ENCODE assay signal across 22 cellular contexts in genomic region chr12:89618113-89618862, GRCh38.
DNase-seq lines count a peak whose midpoint lies in the region; ATAC-seq and TF ChIP-seq lines count a peak whose summit lies in the region.
"Had no signal": no experiment of that assay in that cellular context is flagged by ENCODE, and none has a peak within 500 bp of the region (broad histone marks: within the 10 kb centered on the region; RNA-seq: fewer than 3 reads in every experiment).

No MANE protein-coding gene starts in this region.

- H3K27ac Mint-ChIP-seq in activated T-cell treated with anti-CD3 and anti-CD28 coated beads, Interleukin-2, amount 50 U/mL, for 24 hours, result peak overlapping the region; percentile 30
- H3K27ac Mint-ChIP-seq in effector memory CD8-positive, alpha-beta T cell, result peak overlapping the region in 1 of 2 donors; percentile 71
- H3K27ac Mint-ChIP-seq: activated naive CD8-positive, alpha-beta T cell treated with anti-CD3 and anti-CD28 coated beads, Interleukin-2, amount 10 ng/mL, durations not matched to agents 7 days and 5 days; neural progenitor cell had no signal

- no peaks in the 10 kb centered on the region for H3K27me3 Mint-ChIP-seq in activated T-cell treated with anti-CD3 and anti-CD28 coated beads, Interleukin-2, amount 50 U/mL, for 24 hours
- no peaks in the 10 kb centered on the region for H3K27me3 Mint-ChIP-seq in effector memory CD8-positive, alpha-beta T cell
- H3K27me3 Mint-ChIP-seq: activated naive CD8-positive, alpha-beta T cell treated with anti-CD3 and anti-CD28 coated beads, Interleukin-2, amount 10 ng/mL, durations not matched to agents 7 days and 5 days had no signal

- H3K9me1 ChIP-seq in IMR-90 (ENCODE audit: insufficient read depth, low read length), result no peaks in the 10 kb centered on the region

- TF ChIP-seq CTCF in IMR-90 (conservative IDR thresholded peaks at IDR 0.05; ENCODE audit: low read depth, low read length) (0 out of 2 replicates have a peak, but pooled peaks have one; percentile 4), right atrium auricular region (IDR thresholded peaks at IDR 0.05) (no peak)

- H3K9me3 Mint-ChIP-seq in activated T-cell treated with anti-CD3 and anti-CD28 coated beads, Interleukin-2, amount 50 U/mL, for 24 hours, result no peaks in the 10 kb centered on the region
- H3K9me3 Mint-ChIP-seq in effector memory CD8-positive, alpha-beta T cell, result no peaks in the 10 kb centered on the region
- H3K9me3 Mint-ChIP-seq: activated naive CD8-positive, alpha-beta T cell treated with anti-CD3 and anti-CD28 coated beads, Interleukin-2, amount 10 ng/mL, durations not matched to agents 7 days and 5 days; CD14-positive monocyte; neural progenitor cell had no signal

- no CpG with 5 or more reads among the region's 2 CpGs for WGBS in IMR-90 (ENCODE audit: extremely low coverage in 2 of 2, insufficient read length in 1 of 2), 2 experiments

- no peak overlapping the region for H2AFZ ChIP-seq in IMR-90 (replicated peaks; ENCODE audit: low read length, poor library complexity)
- H2AFZ ChIP-seq: neural progenitor cell had no signal

- no peak overlapping the region for H3K14ac ChIP-seq in IMR-90 (replicated peaks; ENCODE audit: low read depth, low read length)

- no peak overlapping the region for H2AK9ac ChIP-seq in IMR-90 (replicated peaks; ENCODE audit: low read depth, low read length, poor library complexity)

- no peak overlapping the region for H2AK5ac ChIP-seq in IMR-90 (ENCODE audit: low read depth, low read length)

- no peak overlapping the region for H3K56ac ChIP-seq in IMR-90 (ENCODE audit: extremely low read depth, insufficient read depth, low read length)

- no peak overlapping the region for H3K9ac ChIP-seq in IMR-90 (ENCODE audit: low read depth, low read length)
- H3K9ac ChIP-seq: neural progenitor cell had no signal

- CTCF ChIA-PET in IMR-90 (lab: Yijun Ruan, JAX), result interaction anchor here (0.6 kb wide), 2 partner anchors 77 to 352 kb away, joined by 3 read pairs; no protein-coding TSS in a partner anchor

- H2BK15ac ChIP-seq in IMR-90 (ENCODE audit: low read depth, low read length), result no peak overlapping the region

- no peaks in the 10 kb centered on the region for H3K27me3 ChIP-seq in IMR-90 (ENCODE audit: control insufficient read depth, insufficient read depth, low read length)
- H3K27me3 ChIP-seq in right atrium auricular region, result no peaks in the 10 kb centered on the region
- H3K27me3 ChIP-seq: cardiac muscle cell, neural progenitor cell, upper lobe of left lung had no signal

- H3K4me1 ChIP-seq in IMR-90 (ENCODE audit: control insufficient read depth, insufficient read depth, low read length), result no peaks in the 10 kb centered on the region
- no peaks in the 10 kb centered on the region for H3K4me1 ChIP-seq in right atrium auricular region
- H3K4me1 ChIP-seq: neural progenitor cell, upper lobe of left lung had no signal

- peaks cover 10% of the 10 kb centered on the region for H3K4me1 Mint-ChIP-seq in activated T-cell treated with anti-CD3 and anti-CD28 coated beads, Interleukin-2, amount 50 U/mL, for 24 hours (ENCODE audit: low read depth)
- H3K4me1 Mint-ChIP-seq in effector memory CD8-positive, alpha-beta T cell (ENCODE audit: low read depth in 2 of 2), result peaks cover 9 to 31% of the 10 kb centered on the region in 2 donors
- H3K4me1 Mint-ChIP-seq: activated naive CD8-positive, alpha-beta T cell treated with anti-CD3 and anti-CD28 coated beads, Interleukin-2, amount 10 ng/mL, durations not matched to agents 7 days and 5 days; CD14-positive monocyte; neural progenitor cell had no signal

- peaks cover 14 to 16% of the 10 kb centered on the region in 2 experiments for H3K79me1 ChIP-seq in IMR-90 (ENCODE audit: low read depth in 1 of 2, low read length in 2 of 2)

- H3K9me3 ChIP-seq in IMR-90 (ENCODE audit: control insufficient read depth, insufficient read depth, low read length) (no peaks in the 10 kb centered on the region), right atrium auricular region (no peaks in the 10 kb centered on the region)
- H3K9me3 ChIP-seq: upper lobe of left lung had no signal

- no peak overlapping the region for H3K4ac ChIP-seq in IMR-90 (ENCODE audit: low read depth, low read length)

- intact Hi-C loops in IMR-90 (cut with micrococcal nuclease), result no loop called here

- POLR2A ChIA-PET in IMR-90 (lab: Charles Lee; ENCODE audit: unreplicated experiment), result no interaction called here

- in situ Hi-C loops in IMR-90 (cut with MboI; ENCODE audit: low sequenced_read_pairs), result no loop called here

- BruUV-seq in IMR-90 (replicated peaks; lab: Mats Ljungman, UMichigan), result no TSS peak

- DNase-seq in activated T-cell treated with anti-CD3 and anti-CD28 coated beads, Interleukin-2, amount 50 U/mL, for 24 hours, result no peak
- no peak for DNase-seq in activated T-cell treated with anti-CD3 and anti-CD28 coated beads, Interleukin-2, amount 50 U/mL, for 1 hour
- DNase-seq in IMR-90, result no peak
- no peak for DNase-seq in effector memory CD8-positive, alpha-beta T cell
- no peak for DNase-seq in stimulated activated naive CD8-positive, alpha-beta T cell treated with anti-CD3 and anti-CD28 coated beads, Interleukin-15, Interleukin-2, amounts not matched to agents 100 U/mL and 50 U/mL, for 24 hours
- DNase-seq in right atrium auricular region (ENCODE audit: low spot score), result no peak
- DNase-seq in NCI-H2029 (lab: John Stamatoyannopoulos, UW), result no peak
- DNase-seq: activated CD4-positive, alpha-beta T cell treated with anti-CD3 and anti-CD28 coated beads for 4 hours; activated CD8-positive, alpha-beta memory T cell treated with anti-CD3 and anti-CD28 coated beads, Interleukin-2, amount 50 U/mL, for 48 hours; activated naive CD8-positive, alpha-beta T cell treated with anti-CD3 and anti-CD28 coated beads, Interleukin-2, amount 10 ng/mL, durations not matched to agents 7 days and 5 days; hypothalamus; NCI-H1092 treated with DMSO at 0.1 percent for 48 hours; NCI-H2107; NCI-H774; stimulated activated CD4-positive, alpha-beta T cell treated with anti-CD3 and anti-CD28 coated beads, Interleukin-12 subunit alpha, Interleukin-12 subunit beta, amount 100 ng/mL, for 4 hours; stimulated activated naive CD4-positive, alpha-beta T cell; T-helper 9 cell; upper lobe of left lung had no signal

- no peak overlapping the region for H4K91ac ChIP-seq in IMR-90 (ENCODE audit: insufficient read depth, low read depth, low read length)

- ATAC-seq in IMR-90 (ENCODE audit: low read depth), result no peak
- peak; percentile 79 for ATAC-seq in effector memory CD8-positive, alpha-beta T cell (replicated peaks)
- ATAC-seq in stimulated activated naive CD8-positive, alpha-beta T cell treated with anti-CD3 and anti-CD28 coated beads, Interleukin-15, Interleukin-2, amounts not matched to agents 100 U/mL and 50 U/mL, for 24 hours, result peak; percentile 80
- no peak for ATAC-seq in HG03159 (IDR thresholded peaks at IDR 0.05; ENCODE audit: unreplicated experiment)

- TF ChIP-seq RAD21 in IMR-90 (IDR thresholded peaks at IDR 0.05; ENCODE audit: low read length), result no peak

- no peak overlapping the region for H2BK20ac ChIP-seq in IMR-90 (ENCODE audit: low read depth, low read length)

- no peak overlapping the region; the same call in 1 of the 2 replicates for H4K5ac ChIP-seq in IMR-90 (ENCODE audit: low read depth, low read length)

- no peak overlapping the region for H2BK5ac ChIP-seq in IMR-90 (ENCODE audit: low read depth, low read length, poor library complexity, severe bottlenecking)

- no peak overlapping the region for H3K4me3 Mint-ChIP-seq in activated T-cell treated with anti-CD3 and anti-CD28 coated beads, Interleukin-2, amount 50 U/mL, for 24 hours
- no peak overlapping the region for H3K4me3 Mint-ChIP-seq in effector memory CD8-positive, alpha-beta T cell
- H3K4me3 Mint-ChIP-seq: activated naive CD8-positive, alpha-beta T cell treated with anti-CD3 and anti-CD28 coated beads, Interleukin-2, amount 10 ng/mL, durations not matched to agents 7 days and 5 days; CD14-positive monocyte; neural progenitor cell had no signal

- H2BK120ac ChIP-seq in IMR-90 (ENCODE audit: low read depth, low read length), result no peak overlapping the region

- peaks cover 79% of the 10 kb centered on the region for H3K36me3 Mint-ChIP-seq in activated T-cell treated with anti-CD3 and anti-CD28 coated beads, Interleukin-2, amount 50 U/mL, for 24 hours (ENCODE audit: low read depth)
- peaks cover 32% of the 10 kb centered on the region for H3K36me3 Mint-ChIP-seq in effector memory CD8-positive, alpha-beta T cell (ENCODE audit: insufficient read depth)

- H3K36me3 ChIP-seq in IMR-90 (ENCODE audit: control insufficient read depth, insufficient read depth, low read length), result peaks cover 9% of the 10 kb centered on the region
- no peaks in the 10 kb centered on the region for H3K36me3 ChIP-seq in right atrium auricular region
- H3K36me3 ChIP-seq: cardiac muscle cell had no signal

- H3K4me2 ChIP-seq in IMR-90 (ENCODE audit: low read depth, low read length), result no peak overlapping the region
- H3K4me2 ChIP-seq: neural progenitor cell had no signal

- H3K18ac ChIP-seq in IMR-90 (ENCODE audit: low read depth, low read length), result no peak overlapping the region

- no peak for TF ChIP-seq POLR2A in IMR-90 (IDR thresholded peaks at IDR 0.05; ENCODE audit: low read depth, low read length)

- H3K4me3 ChIP-seq in IMR-90 (ENCODE audit: insufficient read depth, low read depth, low read length) (no peak overlapping the region), right atrium auricular region (no peak overlapping the region)
- H3K4me3 ChIP-seq: cardiac muscle cell, neural progenitor cell, upper lobe of left lung had no signal

- H3K27ac ChIP-seq in IMR-90 (ENCODE audit: insufficient read depth, low read length) (no peak overlapping the region), right atrium auricular region (no peak overlapping the region)
- H3K27ac ChIP-seq: cardiac muscle cell, neural progenitor cell, upper lobe of left lung had no signal

- H4K20me1 ChIP-seq in IMR-90 (ENCODE audit: insufficient read depth, low read length), result no peaks in the 10 kb centered on the region

- H3K23ac ChIP-seq in IMR-90 (ENCODE audit: low read depth, low read length), result no peak overlapping the region

- dilution Hi-C loops in IMR-90 (cut with HindIII; ENCODE audit: low sequenced_read_pairs, unreplicated experiment), result no loop called here

- no peak overlapping the region for H4K8ac ChIP-seq in IMR-90 (ENCODE audit: low read depth in 2 of 2, low read length in 2 of 2)

TF ChIP-seq in IMR-90, 13 proteins besides CTCF, POLR2A, EP300 and RAD21 (continues in another document):
- no peak for TF ChIP-seq BHLHE40 (IDR thresholded peaks at IDR 0.05; ENCODE audit: low read depth, low read length)
- no peak for TF ChIP-seq RCOR1 (IDR thresholded peaks at IDR 0.05; ENCODE audit: insufficient replicate concordance, low read length)
- no peak for TF ChIP-seq MAZ (IDR thresholded peaks at IDR 0.05; ENCODE audit: borderline replicate concordance, low read depth, low read length)
- no peak for TF ChIP-seq MXI1 (IDR thresholded peaks at IDR 0.05; ENCODE audit: borderline replicate concordance, low read depth, low read length)

Comparison
In these comparisons a context has a peak if more than half of its experiments do, and no peak if none do; other contexts are left out.
1. ATAC-seq: peak in effector memory CD8-positive, alpha-beta T cell (single experiment) and stimulated activated naive CD8-positive, alpha-beta T cell treated with anti-CD3 and anti-CD28 coated beads, Interleukin-15, Interleukin-2, amounts not matched to agents 100 U/mL and 50 U/mL, for 24 hours (single experiment); none in IMR-90 (single experiment) and HG03159 (single experiment).